Comparison of ENCODE assay signal across 7 cellular contexts in the genomic region with DNA sequence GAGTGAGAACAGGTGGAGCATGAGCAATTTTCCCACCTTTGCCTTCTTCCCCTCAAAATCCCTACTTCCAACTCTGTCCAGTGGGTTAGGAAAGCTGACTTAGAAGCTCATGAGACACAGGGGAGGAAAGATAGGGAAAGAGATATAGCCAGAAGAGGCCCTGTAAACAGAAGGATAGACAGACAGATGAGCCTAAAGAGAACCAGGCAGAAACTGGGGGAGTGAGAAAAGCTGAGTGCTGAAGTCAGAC. TPM values are rescaled to one million over a fixed set of nuclear protein-coding genes. Genes with fewer than 3 reads are reported as not detected.
DNase-seq lines count a peak whose midpoint lies in the region; ATAC-seq and TF ChIP-seq lines count a peak whose summit lies in the region.
"Had no signal": no experiment of that assay in that cellular context is flagged by ENCODE, and none has a peak within 500 bp of the region (broad histone marks: within the 10 kb centered on the region; RNA-seq: fewer than 3 reads in every experiment).

No MANE protein-coding gene starts in this region.

- H3K27ac ChIP-seq in 22Rv1 = peak overlapping the region; percentile 68
- H3K27ac ChIP-seq in VCaP = peak overlapping the region; percentile 73
- peak overlapping the region; percentile 52 to 91 for H3K27ac ChIP-seq in lung (ENCODE audit: low read depth in 1 of 2, low read length in 1 of 2)

- DNase-seq in lung (ENCODE audit: low spot score) (no peak), OCI-M2 (lab: John Stamatoyannopoulos, UW; ENCODE audit: unreplicated experiment) (no peak), GM19238 (ENCODE audit: insufficient read length, low spot score) (no peak)
- no peak for DNase-seq in activated naive CD4-positive, alpha-beta T cell treated with anti-CD3 and anti-CD28 coated beads, Interleukin-2, amount 50 U/mL, for 16 hours
- DNase-seq: CD4-positive, CD25-positive, alpha-beta regulatory T cell had no signal

- no peaks in the 10 kb centered on the region for H3K9me3 ChIP-seq in lung (ENCODE audit: control insufficient read depth in 2 of 2, insufficient read depth in 1 of 2, low read length in 1 of 2)

- H3K36me3 ChIP-seq in lung (ENCODE audit: control insufficient read depth in 2 of 2, insufficient read depth in 2 of 2, low read length in 2 of 2) = no peaks in the 10 kb centered on the region

- peaks cover 0 to 18% of the 10 kb centered on the region in 2 donors for H3K4me1 ChIP-seq in lung (ENCODE audit: control insufficient read depth in 2 of 2, insufficient read depth in 2 of 2, low read length in 2 of 2)

- ATAC-seq in lung (ENCODE audit: insufficient read depth, low FRiP score) = no peak

- TF ChIP-seq CTCF in 22Rv1 (IDR thresholded peaks at IDR 0.05) (no peak), VCaP (conservative IDR thresholded peaks at IDR 0.05) (no peak), lung (IDR thresholded peaks at IDR 0.05; ENCODE audit: control extremely low read depth, extremely low read depth) (no peak)

- H3K4me3 ChIP-seq in lung = no peak overlapping the region

- H3K27me3 ChIP-seq in lung (ENCODE audit: control insufficient read depth, insufficient read depth) = no peaks in the 10 kb centered on the region

RNA-seq across cellular contexts. Expression of a gene that starts 5.0 kb away (rescaled TPM):
- 10 to 100 TPM; 33.8 to 34.2 TPM for total RNA-seq in lung
- polyA plus RNA-seq in lung = 10 to 100 TPM in 1 of 2 donors, 1 to 10 TPM in 1; 7.2 to 23.7 TPM

RNA-seq across cellular contexts. Expression of a gene that starts 20.5 kb away (rescaled TPM):
- total RNA-seq in lung = 10 to 100 TPM; 47.2 to 49.0 TPM
- polyA plus RNA-seq in lung = 10 to 100 TPM; 28.3 to 45.5 TPM

RNA-seq across cellular contexts. Expression of a gene that starts 32.6 kb away (rescaled TPM):
- 10 to 100 TPM; 10.3 to 14.9 TPM for total RNA-seq in lung
- 1 to 10 TPM; 7.5 to 8.4 TPM for polyA plus RNA-seq in lung

RNA-seq across cellular contexts. Expression of a gene that starts 48.2 kb away (rescaled TPM):
- 10 to 100 TPM; 45.6 to 54.7 TPM for total RNA-seq in lung
- polyA plus RNA-seq in lung = 10 to 100 TPM; 19.2 to 56.5 TPM

RNA-seq across cellular contexts. Expression of a gene that starts 57.3 kb away (rescaled TPM):
- total RNA-seq in lung = 100 to 1,000 TPM in 1 of 2 donors, 10 to 100 TPM in 1; 64.8 to 107 TPM
- 100 to 1,000 TPM in 1 of 2 donors, 10 to 100 TPM in 1; 94.6 to 147 TPM for polyA plus RNA-seq in lung
